Comparison of ENCODE assay signal across 11 cellular contexts in the genomic region with DNA sequence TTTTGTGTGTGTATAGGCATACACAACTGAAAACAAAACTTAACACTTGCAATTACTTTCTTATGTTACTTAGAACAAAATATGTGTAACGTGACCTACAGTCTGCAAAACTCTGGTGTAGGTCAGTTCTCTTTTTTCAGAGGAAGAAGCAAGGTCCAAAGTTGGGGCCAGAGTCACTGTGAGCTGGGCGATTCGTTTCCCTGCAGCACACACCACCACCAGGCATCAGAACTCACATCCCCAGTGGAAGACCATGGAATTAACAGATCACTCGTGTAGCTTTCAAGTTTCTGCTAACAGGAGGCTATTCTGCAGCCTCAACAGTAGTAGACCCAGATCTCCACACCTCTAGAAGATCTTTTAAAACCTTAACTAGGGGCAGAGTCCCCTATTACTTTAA. TPM values are rescaled to one million over a fixed set of nuclear protein-coding genes. Genes with fewer than 3 reads are reported as not detected.
DNase-seq lines count a peak whose midpoint lies in the region; ATAC-seq and TF ChIP-seq lines count a peak whose summit lies in the region.
"Had no signal": no experiment of that assay in that cellular context is flagged by ENCODE, and none has a peak within 500 bp of the region (broad histone marks: within the 10 kb centered on the region; RNA-seq: fewer than 3 reads in every experiment).

No MANE protein-coding gene starts in this region.

- peak overlapping the region; percentile 7 to 54 (median 53) for H3K27ac ChIP-seq in right lobe of liver
- peak overlapping the region; percentile 66 for H3K27ac ChIP-seq in suprapubic skin
- H3K27ac ChIP-seq: A549, PC-9 had no signal

- H3K27me3 Mint-ChIP-seq in brain: no peaks in the 10 kb centered on the region

- H3K36me3 ChIP-seq in right lobe of liver: no peaks in the 10 kb centered on the region
- H3K36me3 ChIP-seq in suprapubic skin: no peaks in the 10 kb centered on the region

- peaks cover 100% of the 10 kb centered on the region for H3K4me1 Mint-ChIP-seq in brain

- WGBS in right lobe of liver (ENCODE audit: insufficient coverage, low coverage, low lambda C conversion rate, missing lambda C conversion rate): 0% methylated on average over 4 of the region's 4 CpGs
- WGBS in suprapubic skin: 15% methylated on average over 4 of the region's 4 CpGs

- intact Hi-C loops in right lobe of liver (cut with DNase I): no loop called here

- peak overlapping the region; percentile 89 to 97 (median 93) for H3K27ac Mint-ChIP-seq in brain

- no peaks in the 10 kb centered on the region for H3K9me3 Mint-ChIP-seq in brain

- H3K4me3 ChIP-seq in right lobe of liver: no peak overlapping the region
- H3K4me3 ChIP-seq in suprapubic skin: peak overlapping the region; percentile 24
- H3K4me3 ChIP-seq: A549, PC-9 had no signal

- no peak for TF ChIP-seq EP300 in suprapubic skin (IDR thresholded peaks at IDR 0.05)

- H3K4me3 Mint-ChIP-seq in brain: peak overlapping the region; percentile 59 to 79 (median 76)

- TF ChIP-seq CTCF in brain (conservative IDR thresholded peaks at IDR 0.05) (no peak), right lobe of liver (IDR thresholded peaks at IDR 0.05) (peak in 1 of 4 donors; percentile 11), suprapubic skin (IDR thresholded peaks at IDR 0.05) (no peak), omental fat pad (IDR thresholded peaks at IDR 0.05) (no peak)

- peaks cover 21% of the 10 kb centered on the region for H3K36me3 Mint-ChIP-seq in brain

- H3K27me3 ChIP-seq in right lobe of liver (no peaks in the 10 kb centered on the region), suprapubic skin (no peaks in the 10 kb centered on the region)

- H3K4me1 ChIP-seq in right lobe of liver (peaks cover 0 to 57% (median 27%) of the 10 kb centered on the region in 4 donors), suprapubic skin (peaks cover 91% of the 10 kb centered on the region)

- TF ChIP-seq POLR2A in right lobe of liver (IDR thresholded peaks at IDR 0.05) (no peak), suprapubic skin (IDR thresholded peaks at IDR 0.05) (no peak)

- DNase-seq in NCI-H2227 (lab: John Stamatoyannopoulos, UW; ENCODE audit: unreplicated experiment): peak; percentile 1
- DNase-seq in NCI-H2227 treated with DMSO at 0.1 percent for 48 hours (lab: John Stamatoyannopoulos, UW): no peak
- DNase-seq in right lobe of liver: no peak
- no peak for DNase-seq in suprapubic skin (ENCODE audit: low spot score in 2 of 2)
- DNase-seq in omental fat pad (ENCODE audit: low spot score): no peak
- DNase-seq in COLO668 (lab: John Stamatoyannopoulos, UW; ENCODE audit: unreplicated experiment): no peak
- DNase-seq: HCEC 1CT, PC-9 had no signal

- H3K9me3 ChIP-seq in right lobe of liver: no peaks in the 10 kb centered on the region
- no peaks in the 10 kb centered on the region for H3K9me3 ChIP-seq in suprapubic skin
- H3K9me3 ChIP-seq: A549 had no signal

- ATAC-seq in right lobe of liver (peak; percentile 49 to 69 (median 66)), omental fat pad (ENCODE audit: low FRiP score) (no peak), GM21737 (IDR thresholded peaks at IDR 0.05; ENCODE audit: unreplicated experiment) (no peak)

RNA-seq across cellular contexts. Expression of a gene that starts 25.8 kb away (rescaled TPM):
- polyA plus RNA-seq in brain (ENCODE audit: insufficient read depth, low read depth, low replicate concordance): 214 TPM
- total RNA-seq in right lobe of liver: 10 to 100 TPM; 39.9 to 66.6 (median 49.0) TPM
- 100 to 1,000 TPM in 1 of 4 donors, 10 to 100 TPM in 3; 25.5 to 101 (median 31.3) TPM for total RNA-seq in suprapubic skin
- 10 to 100 TPM; 35.5 to 60.4 (median 47.3) TPM for total RNA-seq in omental fat pad

Comparison
In these comparisons a context has a peak if more than half of its experiments do, and no peak if none do; other contexts are left out.
1. ATAC-seq: peak in right lobe of liver (4 of 4); none in omental fat pad (single experiment) and GM21737 (single experiment).